ENCODE assay signal across 9 cellular contexts in the genomic region with DNA sequence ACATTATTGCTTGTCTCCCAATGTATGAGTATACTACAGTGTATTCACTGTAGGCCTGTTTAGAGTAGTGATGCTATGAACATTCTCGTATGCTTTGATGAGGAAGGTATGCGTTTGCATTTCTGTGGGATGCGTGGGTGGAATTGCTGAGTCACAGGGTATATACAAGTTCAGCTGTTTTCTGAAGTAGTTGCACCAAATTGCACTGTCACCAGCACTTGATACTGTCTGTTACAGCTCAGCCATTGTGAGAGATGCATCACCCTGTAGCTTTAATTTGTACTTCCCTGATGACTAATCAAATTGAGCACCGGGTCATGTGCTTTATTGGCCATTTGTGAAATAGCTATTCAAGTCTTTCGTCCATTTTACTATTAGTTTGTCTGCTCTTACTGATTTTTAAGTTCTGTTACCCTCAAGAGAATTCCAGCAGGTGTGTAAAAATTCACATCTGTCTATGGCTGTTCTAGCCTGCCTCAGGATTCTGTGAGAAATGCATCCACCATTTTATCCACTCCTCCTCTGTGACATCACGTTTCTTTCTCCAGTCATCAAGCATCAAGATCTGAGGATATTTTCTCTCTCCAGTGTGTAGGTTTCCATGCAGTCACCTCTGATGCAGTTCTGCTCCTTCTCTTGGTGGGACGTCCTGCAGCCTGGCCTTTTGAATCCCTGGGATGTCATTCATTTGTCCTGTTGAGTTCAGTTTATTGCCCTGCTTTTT.
DNase-seq lines count a peak whose midpoint lies in the region; ATAC-seq lines count a peak whose summit lies in the region.
"Had no signal": no experiment of that assay in that cellular context is flagged by ENCODE, and none has a peak within 500 bp of the region (broad histone marks: within the 10 kb centered on the region; RNA-seq: fewer than 3 reads in every experiment).

No MANE protein-coding gene starts in this region.

- H3K36me3 Mint-ChIP-seq in activated naive CD4-positive, alpha-beta T cell treated with anti-CD3 and anti-CD28 coated beads for 36 hours (ENCODE audit: low read depth): peaks cover 19% of the 10 kb centered on the region
- peaks cover 4 to 48% (median 12%) of the 10 kb centered on the region in 3 donors for H3K36me3 Mint-ChIP-seq in naive thymus-derived CD8-positive, alpha-beta T cell

- POLR2A ChIA-PET in naive thymus-derived CD8-positive, alpha-beta T cell (lab: Charles Lee): interaction anchor here (0.7 to 1.4 kb wide), 2 partner anchors 10 to 520 kb away, joined by 5 to 9 read pairs; no protein-coding TSS in a partner anchor

- no peak for ATAC-seq in naive thymus-derived CD8-positive, alpha-beta T cell
- no peak for ATAC-seq in GM19023 (IDR thresholded peaks at IDR 0.05; ENCODE audit: unreplicated experiment)
- no peak for ATAC-seq in HG03196 (IDR thresholded peaks at IDR 0.05; ENCODE audit: unreplicated experiment)

- no peaks in the 10 kb centered on the region for H3K27me3 ChIP-seq in ACC112 (ENCODE audit: insufficient read depth, low read length)

- H3K36me3 ChIP-seq in ACC112 (ENCODE audit: insufficient read depth, low read length): peaks cover 25% of the 10 kb centered on the region

- peaks cover 9% of the 10 kb centered on the region for H3K9me3 Mint-ChIP-seq in activated naive CD4-positive, alpha-beta T cell treated with anti-CD3 and anti-CD28 coated beads for 36 hours
- no peaks in the 10 kb centered on the region for H3K9me3 Mint-ChIP-seq in naive thymus-derived CD8-positive, alpha-beta T cell

- no peak overlapping the region for H3K4me3 ChIP-seq in ACC112 (ENCODE audit: low read depth, low read length)
- H3K4me3 ChIP-seq: coronary artery had no signal

- H2AFZ ChIP-seq in ACC112 (ENCODE audit: low read length, unreplicated experiment): no peak overlapping the region

- peaks cover 83% of the 10 kb centered on the region for H3K4me1 Mint-ChIP-seq in activated naive CD4-positive, alpha-beta T cell treated with anti-CD3 and anti-CD28 coated beads for 36 hours (ENCODE audit: low read depth)
- H3K4me1 Mint-ChIP-seq in naive thymus-derived CD8-positive, alpha-beta T cell: peaks cover 51 to 94% (median 92%) of the 10 kb centered on the region in 4 donors

- H3K27ac Mint-ChIP-seq in activated naive CD4-positive, alpha-beta T cell treated with anti-CD3 and anti-CD28 coated beads for 36 hours: peak overlapping the region; percentile 7
- H3K27ac Mint-ChIP-seq in naive thymus-derived CD8-positive, alpha-beta T cell: peak overlapping the region in 8 of 10 donors; percentile 28 to 85 (median 64)

- intact Hi-C loops in activated naive CD4-positive, alpha-beta T cell treated with anti-CD3 and anti-CD28 coated beads for 36 hours (cut with micrococcal nuclease): loop anchor here (1.0 kb wide), 1 partner anchor 11 kb away; no protein-coding TSS in a partner anchor

- CTCF ChIA-PET in activated naive CD4-positive, alpha-beta T cell treated with anti-CD3 and anti-CD28 coated beads for 36 hours (lab: Charles Lee): interaction anchor here (0.5 to 2.6 kb wide), 8 partner anchors 7 to 171 kb away, joined by 3 to 14 read pairs (median 4); no protein-coding TSS in a partner anchor

- H3K79me2 ChIP-seq in ACC112 (ENCODE audit: control insufficient read depth, insufficient read depth, low read length, unreplicated experiment): peaks cover 3% of the 10 kb centered on the region

- no peak overlapping the region for H3K4me3 Mint-ChIP-seq in activated naive CD4-positive, alpha-beta T cell treated with anti-CD3 and anti-CD28 coated beads for 36 hours
- H3K4me3 Mint-ChIP-seq in naive thymus-derived CD8-positive, alpha-beta T cell: peak overlapping the region in 7 of 10 donors; percentile 8 to 64 (median 15)

- H3K27me3 Mint-ChIP-seq in activated naive CD4-positive, alpha-beta T cell treated with anti-CD3 and anti-CD28 coated beads for 36 hours (ENCODE audit: low read depth): no peaks in the 10 kb centered on the region
- no peaks in the 10 kb centered on the region for H3K27me3 Mint-ChIP-seq in naive thymus-derived CD8-positive, alpha-beta T cell

- DNase-seq in MV-4-11 (lab: John Stamatoyannopoulos, UW) (peak; percentile 51), NCI-H1436 treated with DMSO at 0.1 percent for 48 hours (lab: John Stamatoyannopoulos, UW) (no peak), NCI-H510A (lab: John Stamatoyannopoulos, UW) (no peak)
- DNase-seq in activated naive CD4-positive, alpha-beta T cell treated with anti-CD3 and anti-CD28 coated beads for 36 hours: peak; percentile 85
- DNase-seq in naive thymus-derived CD8-positive, alpha-beta T cell: no peak

- peaks cover 25% of the 10 kb centered on the region for H3K4me1 ChIP-seq in ACC112 (ENCODE audit: control insufficient read depth, insufficient read depth, low read length, unreplicated experiment)

- H3K27ac ChIP-seq in ACC112 (ENCODE audit: low read depth, low read length): peak overlapping the region; percentile 88
- H3K27ac ChIP-seq: coronary artery had no signal

Comparison
In these comparisons a context has a peak if more than half of its experiments do, and no peak if none do; other contexts are left out.
1. DNase-seq: peak in MV-4-11 (single experiment) and activated naive CD4-positive, alpha-beta T cell treated with anti-CD3 and anti-CD28 coated beads for 36 hours (single experiment); none in naive thymus-derived CD8-positive, alpha-beta T cell (0 of 10), NCI-H1436 treated with DMSO at 0.1 percent for 48 hours (single experiment) and NCI-H510A (single experiment).